ENCODE assay signal across 35 cellular contexts in the genomic region with DNA sequence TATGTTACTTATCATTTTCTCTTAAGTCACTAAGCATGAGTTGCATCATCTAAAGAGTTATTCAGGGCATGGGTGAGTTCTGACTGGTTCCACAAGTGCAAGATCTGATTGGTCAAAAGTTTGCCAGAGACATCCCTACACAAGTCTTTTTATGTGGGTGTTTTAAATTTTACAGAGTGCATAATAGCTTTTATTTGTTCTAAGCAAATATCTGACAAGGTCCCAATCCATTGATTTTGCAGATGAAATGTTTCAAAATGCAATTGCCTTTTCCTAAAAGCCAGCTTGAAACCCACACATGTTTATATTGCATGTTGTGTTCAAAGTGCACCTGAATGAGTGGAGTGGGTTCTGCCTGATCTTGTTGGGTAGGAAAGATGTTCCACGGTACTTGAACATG.
DNase-seq lines count a peak whose midpoint lies in the region; ATAC-seq, FAIRE-seq and TF ChIP-seq lines count a peak whose summit lies in the region.
"Had no signal": no experiment of that assay in that cellular context is flagged by ENCODE, and none has a peak within 500 bp of the region (broad histone marks: within the 10 kb centered on the region; RNA-seq: fewer than 3 reads in every experiment).

No MANE protein-coding gene starts in this region.

- H3K9ac ChIP-seq in liver (ENCODE audit: low read depth in 1 of 2, low read length in 2 of 2) (no peak overlapping the region), HepG2 (ENCODE audit: insufficient read depth, low read depth, low read length) (no peak overlapping the region)
- H3K9ac ChIP-seq: BLaER1; BLaER1 treated with 17β-estradiol and CSF1 and Interleukin-3, amounts not matched to agents 10 nM and 100 nM had no signal

- 33% methylated on average over 1 of the region's 1 CpG for WGBS in liver
- WGBS in HepG2 (ENCODE audit: low lambda C conversion rate) = 0% methylated on average over 1 of the region's 1 CpG
- WGBS in right lobe of liver (ENCODE audit: insufficient coverage, low coverage, low lambda C conversion rate, missing lambda C conversion rate) = 10% methylated on average over 1 of the region's 1 CpG

- TF ChIP-seq EP300 in HepG2 (IDR thresholded peaks at IDR 0.05; ENCODE audit: low read depth in 2 of 2, low read length in 2 of 2) (no peak), HepG2 (CRISPR knock-in tag; IDR thresholded peaks at IDR 0.05; ENCODE audit: borderline replicate concordance) (no peak)

- CTCF ChIA-PET in HepG2 (lab: Yijun Ruan, JAX; ENCODE audit: low intra/inter-chr PET ratio, low total read pairs) = no interaction called here
- CTCF ChIA-PET in PC-9 (lab: Charles Lee) = no interaction called here

- no peak overlapping the region for H3K27ac ChIP-seq in liver (ENCODE audit: low read depth in 1 of 2, low read length in 2 of 2)
- no peak overlapping the region for H3K27ac ChIP-seq in HepG2 (ENCODE audit: extremely low read length, insufficient read depth, low read length)
- H3K27ac ChIP-seq in PC-9 = no peak overlapping the region
- H3K27ac ChIP-seq in right lobe of liver = no peak overlapping the region
- H3K27ac ChIP-seq: 22Rv1; A549; BLaER1; BLaER1 treated with 17β-estradiol and CSF1 and Interleukin-3, amounts not matched to agents 10 nM and 100 nM; C4-2B had no signal

- no peak for TF ChIP-seq POLR2A in HepG2 (IDR thresholded peaks at IDR 0.05; ENCODE audit: insufficient read depth in 1 of 2, low read depth in 2 of 2, low read length in 2 of 2)
- no peak for TF ChIP-seq POLR2A in right lobe of liver (IDR thresholded peaks at IDR 0.05)

- H3F3A ChIP-seq in PC-9 (ENCODE audit: insufficient read depth, low read depth) = no peaks in the 10 kb centered on the region

- H4K20me1 ChIP-seq in HepG2 (ENCODE audit: insufficient read depth, low read length) = no peaks in the 10 kb centered on the region
- H4K20me1 ChIP-seq in PC-9 (ENCODE audit: insufficient read depth) = no peaks in the 10 kb centered on the region
- H4K20me1 ChIP-seq: BLaER1; BLaER1 treated with 17β-estradiol and CSF1 and Interleukin-3, amounts not matched to agents 10 nM and 100 nM had no signal

- H3K79me2 ChIP-seq in HepG2 (ENCODE audit: insufficient read depth, low read length) (no peaks in the 10 kb centered on the region), PC-9 (ENCODE audit: low read depth) (no peaks in the 10 kb centered on the region)

- H3K4me1 ChIP-seq in liver (ENCODE audit: control insufficient read depth in 4 of 4, insufficient read depth in 4 of 4, low read length in 3 of 4) (peaks cover 0 to 18% (median 7%) of the 10 kb centered on the region in 4 donors), HepG2 (ENCODE audit: insufficient read depth, low read length) (no peaks in the 10 kb centered on the region), PC-9 (replicated peaks; ENCODE audit: insufficient read depth) (peaks cover 10% of the 10 kb centered on the region), right lobe of liver (peaks cover 0 to 9% (median 4%) of the 10 kb centered on the region in 4 donors)
- H3K4me1 ChIP-seq: A549, BE2C, Caco-2 had no signal

- H2AFZ ChIP-seq in HepG2 (ENCODE audit: low read length) (no peak overlapping the region), PC-9 (peak overlapping the region; percentile 41; the same call in 1 of the 2 replicates)

- TF ChIP-seq CTCF in liver (IDR thresholded peaks at IDR 0.05; ENCODE audit: low read depth, low read length, missing input control) (no peak), HepG2 (CRISPR knock-in tag; IDR thresholded peaks at IDR 0.05) (no peak), PC-9 (conservative IDR thresholded peaks at IDR 0.05) (no peak), right lobe of liver (IDR thresholded peaks at IDR 0.05) (no peak)

- H3K4me2 ChIP-seq in HepG2 (ENCODE audit: low read depth, low read length) (no peak overlapping the region), PC-9 (no peak overlapping the region)
- H3K4me2 ChIP-seq: A549, BLaER1 had no signal

- no peak for DNase-seq in HepG2 (ENCODE audit: low spot score)
- no peak for DNase-seq in PC-9
- DNase-seq in left lobe of liver (ENCODE audit: low spot score) = no peak
- no peak for DNase-seq in right lobe of liver
- no peak for DNase-seq in stimulated activated naive CD8-positive, alpha-beta T cell treated with anti-CD3 and anti-CD28 coated beads, Interleukin-15, Interleukin-2, amounts not matched to agents 100 U/mL and 50 U/mL, for 24 hours
- DNase-seq in NCI-H2107 (lab: John Stamatoyannopoulos, UW) = no peak
- no peak for DNase-seq in HTR-8/SVneo (ENCODE audit: insufficient read length, low spot score)
- DNase-seq: 8988T; ACHN; AML-193; BE2C; C1 segment of cervical spinal cord; Caco-2; Calu3; CD4-positive, alpha-beta memory T cell; CD4-positive, alpha-beta T cell; CD4-positive, CD25-positive, alpha-beta regulatory T cell; CD8-positive, alpha-beta memory T cell; CD8-positive, alpha-beta T cell; COR-L47; DMS 273 treated with DMSO at 0.1 percent for 48 hours; DMS153; DMS53; DMS79; DMS79 treated with DMSO at 0.1 percent for 48 hours; DND-41; EL had no signal

- H3K36me3 ChIP-seq in liver (ENCODE audit: control insufficient read depth in 4 of 4, insufficient read depth in 3 of 4, low read depth in 1 of 4, low read length in 3 of 4) (no peaks in the 10 kb centered on the region), HepG2 (replicated peaks in 1 of 2; ENCODE audit: control insufficient read depth in 1 of 2, insufficient read depth in 2 of 2, low read length in 2 of 2) (no peaks in the 10 kb centered on the region), PC-9 (ENCODE audit: low read depth) (no peaks in the 10 kb centered on the region), right lobe of liver (no peaks in the 10 kb centered on the region)
- H3K36me3 ChIP-seq: BE2C; BLaER1; BLaER1 treated with 17β-estradiol and CSF1 and Interleukin-3, amounts not matched to agents 10 nM and 100 nM had no signal

- H3K27me3 ChIP-seq in liver (ENCODE audit: control insufficient read depth in 4 of 4, insufficient read depth in 4 of 4, low read length in 3 of 4) (no peaks in the 10 kb centered on the region), HepG2 (ENCODE audit: control insufficient read depth in 1 of 2, insufficient read depth in 2 of 2, low read length in 2 of 2) (no peaks in the 10 kb centered on the region), PC-9 (ENCODE audit: insufficient read depth, low read depth) (no peaks in the 10 kb centered on the region), right lobe of liver (no peaks in the 10 kb centered on the region)
- H3K27me3 ChIP-seq: BE2C; BLaER1; BLaER1 treated with 17β-estradiol and CSF1 and Interleukin-3, amounts not matched to agents 10 nM and 100 nM had no signal

- FAIRE-seq in HepG2 (lab: Jason Lieb, UNC) = no peak
- FAIRE-seq in HTR-8/SVneo (lab: Jason Lieb, UNC) = no peak
- FAIRE-seq: A204.1, A549, D721Med had no signal

- H3K4me3 ChIP-seq in liver (ENCODE audit: low read depth in 1 of 3, low read length in 3 of 3) (no peak overlapping the region), HepG2 (replicated peaks in 1 of 3; ENCODE audit: insufficient read depth in 1 of 3, low read depth in 2 of 3, low read length in 3 of 3) (no peak overlapping the region), PC-9 (no peak overlapping the region), right lobe of liver (no peak overlapping the region)
- H3K4me3 ChIP-seq: A549; BLaER1; BLaER1 treated with 17β-estradiol and CSF1 and Interleukin-3, amounts not matched to agents 10 nM and 100 nM had no signal

- BruUV-seq in HepG2 (replicated peaks; lab: Mats Ljungman, UMichigan) = no TSS peak
- BruUV-seq in PC-9 (replicated peaks; lab: Mats Ljungman, UMichigan) = no TSS peak

- intact Hi-C loops in HepG2 (cut with micrococcal nuclease; ENCODE audit: unreplicated experiment) (no loop called here), PC-9 (cut with micrococcal nuclease; ENCODE audit: unreplicated experiment) (no loop called here), right lobe of liver (cut with DNase I) (no loop called here)

- in situ Hi-C loops in HepG2 (cut with HindIII; ENCODE audit: extremely low pct_ligation_motif_present, low pct_unique_long_range_greater_than_20kb) = no loop called here

- no peaks in the 10 kb centered on the region for H3K9me2 ChIP-seq in PC-9 (ENCODE audit: insufficient read depth)

- H3K9me3 ChIP-seq in liver (ENCODE audit: control insufficient read depth in 4 of 4, low read length in 3 of 4) = no peaks in the 10 kb centered on the region
- H3K9me3 ChIP-seq in HepG2 (ENCODE audit: low read length) = no peaks in the 10 kb centered on the region
- no peaks in the 10 kb centered on the region for H3K9me3 ChIP-seq in PC-9 (ENCODE audit: insufficient read depth, low read depth)
- no peaks in the 10 kb centered on the region for H3K9me3 ChIP-seq in right lobe of liver
- H3K9me3 ChIP-seq: A549, BE2C, Caco-2 had no signal

- peak in 1 of 2 donors; percentile 31 for TF ChIP-seq RAD21 in liver (IDR thresholded peaks at IDR 0.05)
- TF ChIP-seq RAD21 in HepG2 (CRISPR knock-in tag; IDR thresholded peaks at IDR 0.05) = no peak

- POLR2A ChIA-PET in HepG2 (lab: Yijun Ruan, JAX) = no interaction called here
- POLR2A ChIA-PET in PC-9 (lab: Charles Lee; ENCODE audit: unreplicated experiment) = interaction anchor here (0.7 kb wide), 1 partner anchor 12 kb away, joined by 3 read pairs; no protein-coding TSS in a partner anchor

- no peak for ATAC-seq in HepG2
- peak; percentile 73 for ATAC-seq in left lobe of liver
- peak; percentile 69 to 87 (median 80) for ATAC-seq in right lobe of liver
- no peak for ATAC-seq in stimulated activated naive CD8-positive, alpha-beta T cell treated with anti-CD3 and anti-CD28 coated beads, Interleukin-15, Interleukin-2, amounts not matched to agents 100 U/mL and 50 U/mL, for 24 hours
- ATAC-seq: A549; CD8-positive, alpha-beta T cell had no signal

TF ChIP-seq in liver, 16 proteins besides CTCF, POLR2A, EP300 and RAD21 (continues in another document):
- TF ChIP-seq, protein P1, sequence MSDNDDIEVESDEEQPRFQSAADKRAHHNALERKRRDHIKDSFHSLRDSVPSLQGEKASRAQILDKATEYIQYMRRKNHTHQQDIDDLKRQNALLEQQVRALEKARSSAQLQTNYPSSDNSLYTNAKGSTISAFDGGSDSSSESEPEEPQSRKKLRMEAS (IDR thresholded peaks at IDR 0.05) = peak; percentile 46
- TF ChIP-seq FOXA1 (IDR thresholded peaks at IDR 0.05) = no peak

TF ChIP-seq in HepG2, 621 proteins besides CTCF, POLR2A, EP300 and RAD21:
- no peak for TF ChIP-seq ZFP36L2 (CRISPR knock-in tag; IDR thresholded peaks at IDR 0.05)
- no peak for TF ChIP-seq SALL2 (CRISPR knock-in tag; IDR thresholded peaks at IDR 0.05)
- no peak for TF ChIP-seq SNAI1 (CRISPR knock-in tag; IDR thresholded peaks at IDR 0.05; ENCODE audit: borderline replicate concordance)

Comparison
In these comparisons a context has a peak if more than half of its experiments do, and no peak if none do; other contexts are left out.
1. ATAC-seq: peak in left lobe of liver (single experiment) and right lobe of liver (4 of 4); none in HepG2 (single experiment) and stimulated activated naive CD8-positive, alpha-beta T cell treated with anti-CD3 and anti-CD28 coated beads, Interleukin-15, Interleukin-2, amounts not matched to agents 100 U/mL and 50 U/mL, for 24 hours (single experiment).